ENCODE assay signal across 10 cellular contexts in genomic region chr12:120761581-120761980, GRCh38. TPM values are rescaled to one million over a fixed set of nuclear protein-coding genes. Genes with fewer than 3 reads are reported as not detected.
DNase-seq lines count a peak whose midpoint lies in the region; ATAC-seq, FAIRE-seq and TF ChIP-seq lines count a peak whose summit lies in the region.
"Had no signal": no experiment of that assay in that cellular context is flagged by ENCODE, and none has a peak within 500 bp of the region (broad histone marks: within the 10 kb centered on the region; RNA-seq: fewer than 3 reads in every experiment).

No MANE protein-coding gene starts in this region.

- H3K27ac Mint-ChIP-seq in neural crest cell (ENCODE audit: unreplicated experiment) = peak overlapping the region; percentile 93

- H3K9me3 Mint-ChIP-seq in neural crest cell = no peaks in the 10 kb centered on the region
- H3K9me3 Mint-ChIP-seq: CD8-positive, alpha-beta memory T cell had no signal

- peaks cover 5% of the 10 kb centered on the region for H3K36me3 ChIP-seq in SJCRH30

- H3K27me3 Mint-ChIP-seq in neural crest cell (ENCODE audit: low read depth) = no peaks in the 10 kb centered on the region
- H3K27me3 Mint-ChIP-seq: CD8-positive, alpha-beta memory T cell had no signal

- POLR2A ChIA-PET in AG04449 (lab: Yijun Ruan, JAX) = no interaction called here

- H3K4me1 Mint-ChIP-seq in neural crest cell = peaks cover 14% of the 10 kb centered on the region
- H3K4me1 Mint-ChIP-seq: CD8-positive, alpha-beta memory T cell had no signal

- DNase-seq in AG04449 (ENCODE audit: low read depth, low spot score) (peak; percentile 78), NCI-H510A treated with DMSO at 0.1 percent for 48 hours (lab: John Stamatoyannopoulos, UW) (peak; percentile 83), fibroblast of the aortic adventitia (ENCODE audit: low read depth) (peak; percentile 86), neural crest cell (ENCODE audit: low read depth, low spot score) (no peak), SJCRH30 (no peak), GM19239 (ENCODE audit: insufficient read length, low spot score) (no peak)
- no peak for DNase-seq in stimulated activated CD4-positive, alpha-beta T cell treated with anti-CD3 and anti-CD28 coated beads, Interleukin-1b, Interleukin-23, amount 100 ng/mL, for 48 hours
- DNase-seq: CD8-positive, alpha-beta memory T cell; stimulated activated CD4-positive, alpha-beta T cell treated with anti-CD3 and anti-CD28 coated beads, Interleukin-4, amount 100 ng/mL, for 24 hours had no signal

- no peaks in the 10 kb centered on the region for H3K9me3 ChIP-seq in SJCRH30 (replicated peaks)

- H3K27me3 ChIP-seq in SJCRH30 = no peaks in the 10 kb centered on the region

- ATAC-seq in GM21737 (IDR thresholded peaks at IDR 0.05; ENCODE audit: unreplicated experiment) = no peak

- H3K36me3 Mint-ChIP-seq in neural crest cell (ENCODE audit: low read depth) = peaks cover 6% of the 10 kb centered on the region

- no peaks in the 10 kb centered on the region for H3K4me1 ChIP-seq in SJCRH30

- no peak overlapping the region for H3K4me3 Mint-ChIP-seq in neural crest cell
- H3K4me3 Mint-ChIP-seq: CD8-positive, alpha-beta memory T cell had no signal

- no peak for FAIRE-seq in GM19239 (lab: Jason Lieb, UNC)

- H3K27ac ChIP-seq in SJCRH30 = no peak overlapping the region

- CTCF ChIA-PET in AG04449 (lab: Yijun Ruan, JAX) = interaction anchor here (1.0 to 2.0 kb wide), 2 partner anchors 112 to 179 kb away, joined by 3 to 5 read pairs; no protein-coding TSS in a partner anchor

- TF ChIP-seq CTCF in AG04449 (IDR thresholded peaks at IDR 0.05; ENCODE audit: insufficient read depth, low read length, missing control alignments) = no peak
- TF ChIP-seq CTCF in fibroblast of the aortic adventitia (IDR thresholded peaks at IDR 0.05; ENCODE audit: insufficient read depth, low read length) = no peak
- TF ChIP-seq CTCF in neural crest cell (conservative IDR thresholded peaks at IDR 0.05) = no peak

- H3K4me3 ChIP-seq in AG04449 (ENCODE audit: low read depth, low read length) (no peak overlapping the region), fibroblast of the aortic adventitia (ENCODE audit: low read depth, low read length) (no peak overlapping the region), SJCRH30 (no peak overlapping the region)

RNA-seq across cellular contexts. Expression of gene ACADS, which starts 36.0 kb away (rescaled TPM):
- total RNA-seq in fibroblast of the aortic adventitia (ENCODE audit: low replicate concordance) (7.5 and 7.8 TPM in 2 replicates), neural crest cell (5.6 and 5.9 TPM in 2 replicates)
- total RNA-seq in SJCRH30 (2014; rRNA removed; shearing (Covaris generic)) = 1.1 and 1.3 TPM in 2 replicates

RNA-seq across cellular contexts. Expression of gene UNC119B, which starts 51.3 kb away (rescaled TPM):
- total RNA-seq in fibroblast of the aortic adventitia (ENCODE audit: low replicate concordance) (18.2 and 19.8 TPM in 2 replicates), neural crest cell (79.7 and 80.0 TPM in 2 replicates)
- total RNA-seq in SJCRH30 (2014; rRNA removed; shearing (Covaris generic)) = 16.9 and 20.2 TPM in 2 replicates

Comparison
In these comparisons a context has a peak if more than half of its experiments do, and no peak if none do; other contexts are left out.
1. DNase-seq: peak in AG04449 (single experiment), NCI-H510A treated with DMSO at 0.1 percent for 48 hours (single experiment) and fibroblast of the aortic adventitia (single experiment); none in neural crest cell (single experiment), SJCRH30 (0 of 2), GM19239 (single experiment) and stimulated activated CD4-positive, alpha-beta T cell treated with anti-CD3 and anti-CD28 coated beads, Interleukin-1b, Interleukin-23, amount 100 ng/mL, for 48 hours (single experiment).